In genomic region chr3:158775801-158776399, GRCh38 we compare ENCODE assay signal across 15 cellular contexts. TPM values are rescaled to one million over a fixed set of nuclear protein-coding genes. Genes with fewer than 3 reads are reported as not detected.
DNase-seq lines count a peak whose midpoint lies in the region; ATAC-seq and TF ChIP-seq lines count a peak whose summit lies in the region.
"Had no signal": no experiment of that assay in that cellular context is flagged by ENCODE, and none has a peak within 500 bp of the region (broad histone marks: within the 10 kb centered on the region; RNA-seq: fewer than 3 reads in every experiment).

No MANE protein-coding gene starts in this region.

- ATAC-seq in GM18868 (IDR thresholded peaks at IDR 0.05; ENCODE audit: unreplicated experiment) = peak; percentile 50
- peak; percentile 51 for ATAC-seq in GM21825 (IDR thresholded peaks at IDR 0.05; ENCODE audit: unreplicated experiment)
- ATAC-seq in lung (ENCODE audit: insufficient read depth, low FRiP score) = no peak
- ATAC-seq in GM21723 (IDR thresholded peaks at IDR 0.05; ENCODE audit: unreplicated experiment) = no peak
- ATAC-seq: activated T-cell treated with anti-CD3 and anti-CD28 coated beads, Interleukin-2, amount 50 U/mL, for 4 hours had no signal

- CTCF ChIA-PET in activated naive CD4-positive, alpha-beta T cell treated with anti-CD3 and anti-CD28 coated beads, Interleukin-2, amount 10 ng/mL, durations not matched to agents 7 days and 5 days (lab: Charles Lee) = no interaction called here

- peak; percentile 41 for DNase-seq in M059J (ENCODE audit: low read depth)
- no peak for DNase-seq in lung (ENCODE audit: low spot score)
- DNase-seq in hippocampal formation (lab: John Stamatoyannopoulos, UW) = no peak
- DNase-seq in activated naive CD4-positive, alpha-beta T cell treated with anti-CD3 and anti-CD28 coated beads, Interleukin-2, amount 10 ng/mL, durations not matched to agents 7 days and 5 days = no peak
- no peak for DNase-seq in NCI-H524 treated with DMSO at 0.1 percent for 48 hours (lab: John Stamatoyannopoulos, UW)
- DNase-seq: activated CD4-positive, CD25-positive, alpha-beta regulatory T cell; activated T-cell treated with anti-CD3 and anti-CD28 coated beads, Interleukin-2, amount 50 U/mL, for 4 hours; MG63; NCI-H2107; SW 1271 had no signal

- H3K4me3 Mint-ChIP-seq in activated naive CD4-positive, alpha-beta T cell treated with anti-CD3 and anti-CD28 coated beads, Interleukin-2, amount 10 ng/mL, durations not matched to agents 7 days and 5 days = no peak overlapping the region
- H3K4me3 Mint-ChIP-seq: activated T-cell treated with anti-CD3 and anti-CD28 coated beads, Interleukin-2, amount 50 U/mL, for 4 hours; stimulated activated naive CD8-positive, alpha-beta T cell treated with anti-CD3 and anti-CD28 coated beads, Interleukin-15, Interleukin-2, amounts not matched to agents 100 ng/mL and 50 ng/mL, for 24 hours had no signal

- peaks cover 1% of the 10 kb centered on the region for H3K36me3 Mint-ChIP-seq in activated naive CD4-positive, alpha-beta T cell treated with anti-CD3 and anti-CD28 coated beads, Interleukin-2, amount 10 ng/mL, durations not matched to agents 7 days and 5 days

- peaks cover 0 to 15% of the 10 kb centered on the region in 2 donors for H3K4me1 ChIP-seq in lung (ENCODE audit: control insufficient read depth in 2 of 2, insufficient read depth in 2 of 2, low read length in 2 of 2)

- no peak overlapping the region for H3K4me3 ChIP-seq in lung
- H3K4me3 ChIP-seq: MG63 had no signal

- H3K9me3 ChIP-seq in lung (ENCODE audit: control insufficient read depth in 2 of 2, insufficient read depth in 1 of 2, low read length in 1 of 2) = no peaks in the 10 kb centered on the region
- H3K9me3 ChIP-seq: MG63 had no signal

- peak overlapping the region; percentile 23 to 50 for H3K27ac ChIP-seq in lung (ENCODE audit: low read depth in 1 of 2, low read length in 1 of 2)

- H3K27me3 ChIP-seq in lung (ENCODE audit: control insufficient read depth, insufficient read depth) = no peaks in the 10 kb centered on the region
- H3K27me3 ChIP-seq: MG63 had no signal

- no peaks in the 10 kb centered on the region for H3K9me3 Mint-ChIP-seq in activated naive CD4-positive, alpha-beta T cell treated with anti-CD3 and anti-CD28 coated beads, Interleukin-2, amount 10 ng/mL, durations not matched to agents 7 days and 5 days
- H3K9me3 Mint-ChIP-seq: activated T-cell treated with anti-CD3 and anti-CD28 coated beads, Interleukin-2, amount 50 U/mL, for 4 hours; stimulated activated naive CD8-positive, alpha-beta T cell treated with anti-CD3 and anti-CD28 coated beads, Interleukin-15, Interleukin-2, amounts not matched to agents 100 ng/mL and 50 ng/mL, for 24 hours had no signal

- no peak for TF ChIP-seq CTCF in lung (IDR thresholded peaks at IDR 0.05; ENCODE audit: control extremely low read depth, extremely low read depth)

- H3K4me1 Mint-ChIP-seq in activated naive CD4-positive, alpha-beta T cell treated with anti-CD3 and anti-CD28 coated beads, Interleukin-2, amount 10 ng/mL, durations not matched to agents 7 days and 5 days = peaks cover 8% of the 10 kb centered on the region

- H3K27ac Mint-ChIP-seq in activated naive CD4-positive, alpha-beta T cell treated with anti-CD3 and anti-CD28 coated beads, Interleukin-2, amount 10 ng/mL, durations not matched to agents 7 days and 5 days = no peak overlapping the region
- H3K27ac Mint-ChIP-seq: stimulated activated naive CD8-positive, alpha-beta T cell treated with anti-CD3 and anti-CD28 coated beads, Interleukin-15, Interleukin-2, amounts not matched to agents 100 ng/mL and 50 ng/mL, for 24 hours had no signal

- no peaks in the 10 kb centered on the region for H3K27me3 Mint-ChIP-seq in activated naive CD4-positive, alpha-beta T cell treated with anti-CD3 and anti-CD28 coated beads, Interleukin-2, amount 10 ng/mL, durations not matched to agents 7 days and 5 days
- H3K27me3 Mint-ChIP-seq: stimulated activated naive CD8-positive, alpha-beta T cell treated with anti-CD3 and anti-CD28 coated beads, Interleukin-15, Interleukin-2, amounts not matched to agents 100 ng/mL and 50 ng/mL, for 24 hours had no signal

- H3K36me3 ChIP-seq in lung (ENCODE audit: control insufficient read depth in 2 of 2, insufficient read depth in 2 of 2, low read length in 2 of 2) = no peaks in the 10 kb centered on the region

- WGBS in lung, 2 donors = 86 to 90% methylated on average over 2 of the region's 2 CpGs

RNA-seq across cellular contexts. Expression of gene MFSD1, which starts 26.0 kb away (rescaled TPM):
- 139 and 180 TPM in 2 replicates for total RNA-seq in M059J (2014; rRNA removed; shearing (Covaris generic))
- 10 to 100 TPM; 92.0 to 94.7 TPM for total RNA-seq in lung
- polyA plus RNA-seq in lung = 100 to 1,000 TPM in 1 of 2 donors, 10 to 100 TPM in 1; 25.8 to 143 TPM

RNA-seq across cellular contexts. Expression of gene RARRES1, which starts 43.6 kb away (rescaled TPM):
- total RNA-seq in M059J (2014; rRNA removed; shearing (Covaris generic)) = 1.8 and 3.7 TPM in 2 replicates
- 100 to 1,000 TPM in 1 of 2 donors, 10 to 100 TPM in 1; 36.3 to 110 TPM for total RNA-seq in lung
- polyA plus RNA-seq in lung = 10 to 100 TPM; 49.8 to 53.4 TPM
- total RNA-seq: activated T-cell treated with anti-CD3 and anti-CD28 coated beads, Interleukin-2, amount 50 U/mL, for 4 hours; OCI-LY7 had no signal

Comparison
In these comparisons a context has a peak if more than half of its experiments do, and no peak if none do; other contexts are left out.
1. ATAC-seq: peak in GM18868 (single experiment) and GM21825 (single experiment); none in lung (single experiment) and GM21723 (single experiment).